In genomic region chr10:129699722-129700340, GRCh38 we compare ENCODE assay signal across 27 cellular contexts.
"Had no signal": no experiment of that assay in that cellular context is flagged by ENCODE, and none has a peak within 500 bp of the region (broad histone marks: within the 10 kb centered on the region; RNA-seq: fewer than 3 reads in every experiment).

No MANE protein-coding gene starts in this region.

- H3K27me3 Mint-ChIP-seq: stimulated activated memory B cell treated with anti-CD40 and anti-IgM and Interleukin-4, amounts not matched to agents 10 μg/mL and 1 μg/mL and 100 μg/mL, for 72 hours; stimulated activated naive B cell treated with anti-CD40 and anti-IgM and Interleukin-4, amounts not matched to agents 10 μg/mL and 1 μg/mL and 100 μg/mL, for 72 hours; stimulated activated naive CD8-positive, alpha-beta T cell treated with anti-CD3 and anti-CD28 coated beads, Interleukin-15, amount 100 ng/mL, for 72 hours; stimulated activated naive CD8-positive, alpha-beta T cell treated with anti-CD3 and anti-CD28 coated beads, Interleukin-15, Interleukin-2, amounts not matched to agents 100 ng/mL and 50 ng/mL, for 24 hours had no signal

- H3K36me3 ChIP-seq: stomach, suprapubic skin, thoracic aorta, thyroid gland, tibial artery, transverse colon, upper lobe of left lung, upper lobe of right lung, uterus, vagina had no signal

- H3K4me1 ChIP-seq: testis, thyroid gland, transverse colon, upper lobe of left lung, upper lobe of right lung had no signal

- H3K9me3 Mint-ChIP-seq: stimulated activated effector memory CD8-positive, alpha-beta T cell treated with anti-CD3 and anti-CD28 coated beads, Interleukin-12 subunit alpha, Interleukin-12 subunit beta, amount 100 ng/mL, for 72 hours; stimulated activated memory B cell treated with anti-CD40 and anti-IgM and Interleukin-4, amounts not matched to agents 10 μg/mL and 1 μg/mL and 100 μg/mL, for 72 hours; stimulated activated naive B cell treated with anti-CD40 and anti-IgM and Interleukin-4, amounts not matched to agents 10 μg/mL and 1 μg/mL and 100 μg/mL, for 72 hours; stimulated activated naive CD8-positive, alpha-beta T cell treated with anti-CD3 and anti-CD28 coated beads, Interleukin-15, Interleukin-2, amounts not matched to agents 100 ng/mL and 50 ng/mL, for 24 hours; type B pancreatic cell had no signal

- DNase-seq: stimulated activated CD4-positive, alpha-beta T cell treated with anti-CD3 and anti-CD28 coated beads, Interleukin-2, amount 100 ng/mL, for 48 hours; stimulated activated CD4-positive, alpha-beta T cell treated with anti-CD3 and anti-CD28 coated beads, Interleukin-4, amount 100 ng/mL, for 1 hour; stimulated activated CD4-positive, alpha-beta T cell treated with anti-CD3 and anti-CD28 coated beads, Interleukin-4, amount 100 ng/mL, for 24 hours; stimulated activated CD4-positive, alpha-beta T cell treated with anti-CD3 and anti-CD28 coated beads, Interleukin-4, amount 100 ng/mL, for 4 hours; stimulated activated CD8-positive, alpha-beta memory T cell treated with anti-CD3 and anti-CD28 coated beads, Interleukin-4, amount 100 ng/mL, for 48 hours; stimulated activated naive B cell treated with anti-CD40 and anti-IgM and Interleukin-4, amounts not matched to agents 10 μg/mL and 1 μg/mL and 100 μg/mL, for 72 hours; stimulated activated naive CD4-positive, alpha-beta T cell; stimulated activated naive CD4-positive, alpha-beta T cell treated with Interleukin-2 at 50 U/mL for 16 hours; stimulated activated naive CD8-positive, alpha-beta T cell treated with anti-CD3 and anti-CD28 coated beads, Interleukin-15, amount 100 ng/mL, for 72 hours; stimulated activated naive CD8-positive, alpha-beta T cell treated with anti-CD3 and anti-CD28 coated beads, Interleukin-15, Interleukin-2, amounts not matched to agents 100 U/mL and 50 U/mL, for 24 hours; stomach; substantia nigra; testis; thyroid gland; tibial artery; transverse colon; trophoblast cell; upper lobe of left lung; upper lobe of right lung; uterus had no signal

- H3K4me3 Mint-ChIP-seq: stimulated activated effector memory CD8-positive, alpha-beta T cell treated with anti-CD3 and anti-CD28 coated beads, Interleukin-12 subunit alpha, Interleukin-12 subunit beta, amount 100 ng/mL, for 72 hours; stimulated activated memory B cell treated with anti-CD40 and anti-IgM and Interleukin-4, amounts not matched to agents 10 μg/mL and 1 μg/mL and 100 μg/mL, for 72 hours; stimulated activated naive B cell treated with anti-CD40 and anti-IgM and Interleukin-4, amounts not matched to agents 10 μg/mL and 1 μg/mL and 100 μg/mL, for 72 hours; stimulated activated naive CD8-positive, alpha-beta T cell treated with anti-CD3 and anti-CD28 coated beads, Interleukin-15, amount 100 ng/mL, for 72 hours; stimulated activated naive CD8-positive, alpha-beta T cell treated with anti-CD3 and anti-CD28 coated beads, Interleukin-15, Interleukin-2, amounts not matched to agents 100 ng/mL and 50 ng/mL, for 24 hours; type B pancreatic cell had no signal

- ATAC-seq: stimulated activated effector memory CD8-positive, alpha-beta T cell treated with anti-CD3 and anti-CD28 coated beads, Interleukin-12 subunit alpha, Interleukin-12 subunit beta, amount 100 ng/mL, for 72 hours; stimulated activated memory B cell treated with anti-CD40 and anti-IgM and Interleukin-4, amounts not matched to agents 10 μg/mL and 1 μg/mL and 100 μg/mL, for 72 hours; stimulated activated naive B cell treated with anti-CD40 and anti-IgM and Interleukin-4, amounts not matched to agents 10 μg/mL and 1 μg/mL and 100 μg/mL, for 72 hours; stimulated activated naive CD8-positive, alpha-beta T cell treated with anti-CD3 and anti-CD28 coated beads, Interleukin-15, amount 100 ng/mL, for 72 hours; stimulated activated naive CD8-positive, alpha-beta T cell treated with anti-CD3 and anti-CD28 coated beads, Interleukin-15, Interleukin-2, amounts not matched to agents 100 U/mL and 50 U/mL, for 24 hours; upper lobe of right lung had no signal

- H3K9me3 ChIP-seq: stomach, suprapubic skin, testis, thoracic aorta, thyroid gland, tibial artery, transverse colon, upper lobe of left lung, upper lobe of right lung, uterus, vagina had no signal

- H3K36me3 Mint-ChIP-seq: stimulated activated effector memory CD8-positive, alpha-beta T cell treated with anti-CD3 and anti-CD28 coated beads, Interleukin-12 subunit alpha, Interleukin-12 subunit beta, amount 100 ng/mL, for 72 hours; type B pancreatic cell had no signal

- H3K4me3 ChIP-seq: stomach, suprapubic skin, testis, thoracic aorta, thyroid gland, tibial artery, transverse colon, upper lobe of left lung, upper lobe of right lung, uterus, vagina had no signal

- H3K27ac Mint-ChIP-seq: stimulated activated effector memory CD8-positive, alpha-beta T cell treated with anti-CD3 and anti-CD28 coated beads, Interleukin-12 subunit alpha, Interleukin-12 subunit beta, amount 100 ng/mL, for 72 hours; stimulated activated memory B cell treated with anti-CD40 and anti-IgM and Interleukin-4, amounts not matched to agents 10 μg/mL and 1 μg/mL and 100 μg/mL, for 72 hours; stimulated activated naive B cell treated with anti-CD40 and anti-IgM and Interleukin-4, amounts not matched to agents 10 μg/mL and 1 μg/mL and 100 μg/mL, for 72 hours; stimulated activated naive CD8-positive, alpha-beta T cell treated with anti-CD3 and anti-CD28 coated beads, Interleukin-15, amount 100 ng/mL, for 72 hours; stimulated activated naive CD8-positive, alpha-beta T cell treated with anti-CD3 and anti-CD28 coated beads, Interleukin-15, Interleukin-2, amounts not matched to agents 100 ng/mL and 50 ng/mL, for 24 hours; type B pancreatic cell had no signal

- H3K27me3 ChIP-seq: stomach, suprapubic skin, testis, thyroid gland, tibial artery, transverse colon, upper lobe of left lung, upper lobe of right lung, uterus, vagina had no signal

- H3K27ac ChIP-seq: stomach, suprapubic skin, testis, thoracic aorta, thyroid gland, tibial artery, transverse colon, upper lobe of left lung, upper lobe of right lung, uterus, vagina had no signal
